Comparison of ENCODE assay signal across 1 cellular context in the genomic region with DNA sequence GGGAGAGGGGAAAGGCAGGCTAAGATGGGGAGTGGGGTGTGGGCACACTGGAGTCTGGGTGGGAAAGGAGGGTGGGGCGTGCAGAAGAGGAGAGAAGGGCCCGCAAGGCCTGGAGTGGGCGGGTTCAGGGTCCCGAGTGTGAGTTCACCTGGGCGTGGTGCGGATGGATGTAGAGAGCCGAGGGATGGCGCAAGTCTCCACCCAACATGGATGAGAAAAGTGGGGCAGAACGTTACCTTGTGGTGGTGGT.
TF ChIP-seq lines count a peak whose summit lies in the region.

No MANE protein-coding gene starts in this region.

TF ChIP-seq in GM23338, 12 proteins besides CTCF, POLR2A, EP300 and RAD21 (continued from another document):
- TF ChIP-seq, protein P1, sequence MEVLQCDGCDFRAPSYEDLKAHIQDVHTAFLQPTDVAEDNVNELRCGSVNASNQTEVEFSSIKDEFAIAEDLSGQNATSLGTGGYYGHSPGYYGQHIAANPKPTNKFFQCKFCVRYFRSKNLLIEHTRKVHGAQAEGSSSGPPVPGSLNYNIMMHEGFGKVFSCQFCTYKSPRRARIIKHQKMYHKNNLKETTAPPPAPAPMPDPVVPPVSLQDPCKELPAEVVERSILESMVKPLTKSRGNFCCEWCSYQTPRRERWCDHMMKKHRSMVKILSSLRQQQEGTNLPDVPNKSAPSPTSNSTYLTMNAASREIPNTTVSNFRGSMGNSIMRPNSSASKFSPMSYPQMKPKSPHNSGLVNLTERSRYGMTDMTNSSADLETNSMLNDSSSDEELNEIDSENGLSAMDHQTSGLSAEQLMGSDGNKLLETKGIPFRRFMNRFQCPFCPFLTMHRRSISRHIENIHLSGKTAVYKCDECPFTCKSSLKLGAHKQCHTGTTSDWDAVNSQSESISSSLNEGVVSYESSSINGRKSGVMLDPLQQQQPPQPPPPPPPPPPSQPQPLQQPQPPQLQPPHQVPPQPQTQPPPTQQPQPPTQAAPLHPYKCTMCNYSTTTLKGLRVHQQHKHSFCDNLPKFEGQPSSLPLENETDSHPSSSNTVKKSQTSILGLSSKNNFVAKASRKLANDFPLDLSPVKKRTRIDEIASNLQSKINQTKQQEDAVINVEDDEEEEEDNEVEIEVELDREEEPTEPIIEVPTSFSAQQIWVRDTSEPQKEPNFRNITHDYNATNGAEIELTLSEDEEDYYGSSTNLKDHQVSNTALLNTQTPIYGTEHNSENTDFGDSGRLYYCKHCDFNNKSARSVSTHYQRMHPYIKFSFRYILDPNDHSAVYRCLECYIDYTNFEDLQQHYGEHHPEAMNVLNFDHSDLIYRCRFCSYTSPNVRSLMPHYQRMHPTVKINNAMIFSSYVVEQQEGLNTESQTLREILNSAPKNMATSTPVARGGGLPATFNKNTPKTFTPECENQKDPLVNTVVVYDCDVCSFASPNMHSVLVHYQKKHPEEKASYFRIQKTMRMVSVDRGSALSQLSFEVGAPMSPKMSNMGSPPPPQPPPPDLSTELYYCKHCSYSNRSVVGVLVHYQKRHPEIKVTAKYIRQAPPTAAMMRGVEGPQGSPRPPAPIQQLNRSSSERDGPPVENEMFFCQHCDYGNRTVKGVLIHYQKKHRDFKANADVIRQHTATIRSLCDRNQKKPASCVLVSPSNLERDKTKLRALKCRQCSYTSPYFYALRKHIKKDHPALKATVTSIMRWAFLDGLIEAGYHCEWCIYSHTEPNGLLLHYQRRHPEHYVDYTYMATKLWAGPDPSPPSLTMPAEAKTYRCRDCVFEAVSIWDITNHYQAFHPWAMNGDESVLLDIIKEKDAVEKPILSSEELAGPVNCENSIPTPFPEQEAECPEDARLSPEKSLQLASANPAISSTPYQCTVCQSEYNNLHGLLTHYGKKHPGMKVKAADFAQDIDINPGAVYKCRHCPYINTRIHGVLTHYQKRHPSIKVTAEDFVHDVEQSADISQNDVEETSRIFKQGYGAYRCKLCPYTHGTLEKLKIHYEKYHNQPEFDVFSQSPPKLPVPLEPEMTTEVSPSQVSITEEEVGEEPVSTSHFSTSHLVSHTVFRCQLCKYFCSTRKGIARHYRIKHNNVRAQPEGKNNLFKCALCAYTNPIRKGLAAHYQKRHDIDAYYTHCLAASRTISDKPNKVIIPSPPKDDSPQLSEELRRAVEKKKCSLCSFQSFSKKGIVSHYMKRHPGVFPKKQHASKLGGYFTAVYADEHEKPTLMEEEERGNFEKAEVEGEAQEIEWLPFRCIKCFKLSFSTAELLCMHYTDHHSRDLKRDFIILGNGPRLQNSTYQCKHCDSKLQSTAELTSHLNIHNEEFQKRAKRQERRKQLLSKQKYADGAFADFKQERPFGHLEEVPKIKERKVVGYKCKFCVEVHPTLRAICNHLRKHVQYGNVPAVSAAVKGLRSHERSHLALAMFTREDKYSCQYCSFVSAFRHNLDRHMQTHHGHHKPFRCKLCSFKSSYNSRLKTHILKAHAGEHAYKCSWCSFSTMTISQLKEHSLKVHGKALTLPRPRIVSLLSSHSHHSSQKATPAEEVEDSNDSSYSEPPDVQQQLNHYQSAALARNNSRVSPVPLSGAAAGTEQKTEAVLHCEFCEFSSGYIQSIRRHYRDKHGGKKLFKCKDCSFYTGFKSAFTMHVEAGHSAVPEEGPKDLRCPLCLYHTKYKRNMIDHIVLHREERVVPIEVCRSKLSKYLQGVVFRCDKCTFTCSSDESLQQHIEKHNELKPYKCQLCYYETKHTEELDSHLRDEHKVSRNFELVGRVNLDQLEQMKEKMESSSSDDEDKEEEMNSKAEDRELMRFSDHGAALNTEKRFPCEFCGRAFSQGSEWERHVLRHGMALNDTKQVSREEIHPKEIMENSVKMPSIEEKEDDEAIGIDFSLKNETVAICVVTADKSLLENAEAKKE (CRISPR knock-in tag; IDR thresholded peaks at IDR 0.05): no peak
- TF ChIP-seq NANOG (IDR thresholded peaks at IDR 0.05; ENCODE audit: borderline replicate concordance) (no peak), CREB1 (CRISPR knock-in tag; IDR thresholded peaks at IDR 0.05; ENCODE audit: low read depth) (no peak), EZH2phosphoT487 (IDR thresholded peaks at IDR 0.05; ENCODE audit: unreplicated experiment) (no peak), ZNF114 (CRISPR knock-in tag; IDR thresholded peaks at IDR 0.05) (no peak), ZNF331 (CRISPR knock-in tag; IDR thresholded peaks at IDR 0.05; ENCODE audit: low read depth) (no peak), EZH2 (IDR thresholded peaks at IDR 0.05; ENCODE audit: low read depth, unreplicated experiment) (no peak)
- TF ChIP-seq, protein P2, sequence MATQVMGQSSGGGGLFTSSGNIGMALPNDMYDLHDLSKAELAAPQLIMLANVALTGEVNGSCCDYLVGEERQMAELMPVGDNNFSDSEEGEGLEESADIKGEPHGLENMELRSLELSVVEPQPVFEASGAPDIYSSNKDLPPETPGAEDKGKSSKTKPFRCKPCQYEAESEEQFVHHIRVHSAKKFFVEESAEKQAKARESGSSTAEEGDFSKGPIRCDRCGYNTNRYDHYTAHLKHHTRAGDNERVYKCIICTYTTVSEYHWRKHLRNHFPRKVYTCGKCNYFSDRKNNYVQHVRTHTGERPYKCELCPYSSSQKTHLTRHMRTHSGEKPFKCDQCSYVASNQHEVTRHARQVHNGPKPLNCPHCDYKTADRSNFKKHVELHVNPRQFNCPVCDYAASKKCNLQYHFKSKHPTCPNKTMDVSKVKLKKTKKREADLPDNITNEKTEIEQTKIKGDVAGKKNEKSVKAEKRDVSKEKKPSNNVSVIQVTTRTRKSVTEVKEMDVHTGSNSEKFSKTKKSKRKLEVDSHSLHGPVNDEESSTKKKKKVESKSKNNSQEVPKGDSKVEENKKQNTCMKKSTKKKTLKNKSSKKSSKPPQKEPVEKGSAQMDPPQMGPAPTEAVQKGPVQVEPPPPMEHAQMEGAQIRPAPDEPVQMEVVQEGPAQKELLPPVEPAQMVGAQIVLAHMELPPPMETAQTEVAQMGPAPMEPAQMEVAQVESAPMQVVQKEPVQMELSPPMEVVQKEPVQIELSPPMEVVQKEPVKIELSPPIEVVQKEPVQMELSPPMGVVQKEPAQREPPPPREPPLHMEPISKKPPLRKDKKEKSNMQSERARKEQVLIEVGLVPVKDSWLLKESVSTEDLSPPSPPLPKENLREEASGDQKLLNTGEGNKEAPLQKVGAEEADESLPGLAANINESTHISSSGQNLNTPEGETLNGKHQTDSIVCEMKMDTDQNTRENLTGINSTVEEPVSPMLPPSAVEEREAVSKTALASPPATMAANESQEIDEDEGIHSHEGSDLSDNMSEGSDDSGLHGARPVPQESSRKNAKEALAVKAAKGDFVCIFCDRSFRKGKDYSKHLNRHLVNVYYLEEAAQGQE (IDR thresholded peaks at IDR 0.05; ENCODE audit: unreplicated experiment): no peak
- TF ChIP-seq, protein P3, sequence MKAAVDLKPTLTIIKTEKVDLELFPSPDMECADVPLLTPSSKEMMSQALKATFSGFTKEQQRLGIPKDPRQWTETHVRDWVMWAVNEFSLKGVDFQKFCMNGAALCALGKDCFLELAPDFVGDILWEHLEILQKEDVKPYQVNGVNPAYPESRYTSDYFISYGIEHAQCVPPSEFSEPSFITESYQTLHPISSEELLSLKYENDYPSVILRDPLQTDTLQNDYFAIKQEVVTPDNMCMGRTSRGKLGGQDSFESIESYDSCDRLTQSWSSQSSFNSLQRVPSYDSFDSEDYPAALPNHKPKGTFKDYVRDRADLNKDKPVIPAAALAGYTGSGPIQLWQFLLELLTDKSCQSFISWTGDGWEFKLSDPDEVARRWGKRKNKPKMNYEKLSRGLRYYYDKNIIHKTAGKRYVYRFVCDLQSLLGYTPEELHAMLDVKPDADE (IDR thresholded peaks at IDR 0.05): no peak
TF ChIP-seq in GM23338: peak in this region for 0.
